In the genomic region with DNA sequence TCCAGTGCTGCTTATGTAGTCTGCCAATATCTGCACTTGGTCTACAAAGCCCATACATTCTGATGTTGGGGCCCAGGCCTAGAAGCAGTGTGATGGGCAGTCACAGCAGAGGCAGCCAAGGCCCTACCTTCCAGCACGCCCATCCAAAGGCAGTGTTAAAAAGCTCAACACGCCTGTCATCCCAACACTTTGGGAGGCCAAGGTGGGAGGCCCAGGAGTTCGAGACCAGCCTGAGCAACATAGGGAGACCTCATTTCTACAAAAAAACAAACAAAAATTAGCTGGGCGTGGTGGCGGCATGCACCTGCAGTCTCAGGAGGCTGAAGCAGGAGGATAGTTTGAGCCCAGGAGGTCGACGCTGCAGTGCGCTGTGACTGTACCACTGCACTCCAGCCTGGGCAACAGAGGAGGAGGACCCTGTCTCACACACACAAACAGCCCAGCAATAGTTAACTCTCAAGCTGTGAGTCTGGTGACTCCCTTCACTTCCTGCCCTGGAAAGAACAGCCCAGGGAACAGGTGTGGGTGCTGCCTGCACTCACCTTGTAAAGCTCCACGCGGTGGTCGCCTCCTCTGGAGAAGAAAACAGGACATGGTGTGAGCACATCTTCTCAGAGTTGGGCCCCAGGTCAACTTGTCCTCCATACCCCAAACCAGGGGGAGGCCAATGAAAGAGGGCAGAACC, we compare ENCODE assay signal across 16 cellular contexts.
DNase-seq lines count a peak whose midpoint lies in the region; ATAC-seq, FAIRE-seq and TF ChIP-seq lines count a peak whose summit lies in the region.
"Had no signal": no experiment of that assay in that cellular context is flagged by ENCODE, and none has a peak within 500 bp of the region (broad histone marks: within the 10 kb centered on the region; RNA-seq: fewer than 3 reads in every experiment).

No MANE protein-coding gene starts in this region.

- H3K9ac ChIP-seq in neuronal stem cell (ENCODE audit: low read depth, low read length, poor library complexity), result peak overlapping the region; percentile 30

- no peak overlapping the region for H2BK120ac ChIP-seq in neuronal stem cell (ENCODE audit: low read depth, low read length)

- H2BK5ac ChIP-seq in neuronal stem cell (ENCODE audit: low read length), result no peak overlapping the region

- H3K4ac ChIP-seq in neuronal stem cell (ENCODE audit: low read length), result no peak overlapping the region

- H3K4me3 ChIP-seq in neuronal stem cell (ENCODE audit: low read length in 2 of 2) (no peak overlapping the region), upper lobe of right lung (no peak overlapping the region), small intestine (ENCODE audit: low read depth in 1 of 2, low read length in 2 of 2) (no peak overlapping the region)
- H3K4me3 ChIP-seq: K562, right atrium auricular region had no signal

- no peak for TF ChIP-seq CTCF in upper lobe of right lung (IDR thresholded peaks at IDR 0.05)

- H2BK15ac ChIP-seq in neuronal stem cell (ENCODE audit: low read length), result no peak overlapping the region

- no peak overlapping the region for H2AFZ ChIP-seq in neuronal stem cell (ENCODE audit: low read length)

- no peaks in the 10 kb centered on the region for H3K79me1 ChIP-seq in neuronal stem cell (ENCODE audit: low read depth, low read length)

- H3K27ac ChIP-seq in angular gyrus (ENCODE audit: low read depth, low read length), result peak overlapping the region; percentile 7
- no peak overlapping the region for H3K27ac ChIP-seq in neuronal stem cell (replicated peaks; ENCODE audit: low read length)
- H3K27ac ChIP-seq in upper lobe of right lung, result no peak overlapping the region
- no peak overlapping the region for H3K27ac ChIP-seq in small intestine (ENCODE audit: low read depth in 1 of 2, low read length in 1 of 2)
- H3K27ac ChIP-seq: right atrium auricular region had no signal

- H3K18ac ChIP-seq in neuronal stem cell (ENCODE audit: low read length), result no peak overlapping the region

- no peak overlapping the region for H4K91ac ChIP-seq in neuronal stem cell (ENCODE audit: low read depth, low read length, poor library complexity)

- FAIRE-seq in small intestine (lab: Jason Lieb, UNC), result no peak
- FAIRE-seq: K562 had no signal

- H2BK12ac ChIP-seq in neuronal stem cell (ENCODE audit: low read length), result no peak overlapping the region

- no peaks in the 10 kb centered on the region for H3K9me3 ChIP-seq in neuronal stem cell (replicated peaks in 1 of 2; ENCODE audit: control insufficient read depth in 2 of 2, insufficient read depth in 1 of 2, low read depth in 1 of 2, low read length in 2 of 2)
- H3K9me3 ChIP-seq in upper lobe of right lung, result no peaks in the 10 kb centered on the region
- H3K9me3 ChIP-seq in small intestine (ENCODE audit: control insufficient read depth, low read depth), result no peaks in the 10 kb centered on the region
- H3K9me3 ChIP-seq: right atrium auricular region had no signal

- H3K4me2 ChIP-seq in neuronal stem cell (ENCODE audit: insufficient read depth, low read length, poor library complexity, severe bottlenecking), result no peak overlapping the region

- H3K23ac ChIP-seq in neuronal stem cell (ENCODE audit: low read depth, low read length, poor library complexity), result no peak overlapping the region

- no peak overlapping the region for H3K14ac ChIP-seq in neuronal stem cell (ENCODE audit: low read length)

- H2AK5ac ChIP-seq in neuronal stem cell (ENCODE audit: low read depth, low read length), result no peak overlapping the region

- H4K8ac ChIP-seq in neuronal stem cell (ENCODE audit: low read depth, low read length), result no peak overlapping the region

- H3K4me1 ChIP-seq in neuronal stem cell (ENCODE audit: control insufficient read depth in 2 of 2, insufficient read depth in 1 of 2, low read depth in 1 of 2, low read length in 2 of 2), result peaks cover 0 to 3% of the 10 kb centered on the region in 2 donors
- H3K4me1 ChIP-seq in upper lobe of right lung, result peaks cover 3% of the 10 kb centered on the region
- H3K4me1 ChIP-seq in small intestine (ENCODE audit: control insufficient read depth in 2 of 2, insufficient read depth in 1 of 2, low read depth in 1 of 2, low read length in 1 of 2), result no peaks in the 10 kb centered on the region

- H3K27me3 ChIP-seq in neuronal stem cell (ENCODE audit: control insufficient read depth in 3 of 3, insufficient read depth in 3 of 3, low read depth in 1 of 3, low read length in 3 of 3) (no peaks in the 10 kb centered on the region), upper lobe of right lung (no peaks in the 10 kb centered on the region), small intestine (ENCODE audit: control insufficient read depth in 2 of 2, insufficient read depth in 2 of 2, low read length in 2 of 2) (no peaks in the 10 kb centered on the region)
- H3K27me3 ChIP-seq: right atrium auricular region had no signal

- intact Hi-C loops in upper lobe of right lung (cut with DNase I), result no loop called here

- WGBS in neuronal stem cell (ENCODE audit: extremely low coverage in 2 of 2, insufficient read length in 2 of 2, insufficient replicate concordance in 1 of 2), 2 donors, result no CpG with 5 or more reads among the region's 11 CpGs
- WGBS in small intestine, 3 donors, result 94 to 97% (median 97%) methylated on average over 11 of the region's 11 CpGs

- ATAC-seq in upper lobe of right lung (no peak), HG03175 (IDR thresholded peaks at IDR 0.05; ENCODE audit: unreplicated experiment) (no peak)
- ATAC-seq: K562, left ventricle myocardium superior had no signal

- H3K36me3 ChIP-seq in neuronal stem cell (replicated peaks in 1 of 2; ENCODE audit: control insufficient read depth in 2 of 2, insufficient read depth in 2 of 2, low read length in 2 of 2), result peaks cover 11 to 29% of the 10 kb centered on the region in 2 donors
- H3K36me3 ChIP-seq in upper lobe of right lung, result no peaks in the 10 kb centered on the region
- H3K36me3 ChIP-seq in small intestine (ENCODE audit: control insufficient read depth in 2 of 2, insufficient read depth in 2 of 2, low read length in 2 of 2), result no peaks in the 10 kb centered on the region
- H3K36me3 ChIP-seq: right atrium auricular region had no signal

- DNase-seq in activated effector memory CD4-positive, alpha-beta T cell treated with anti-CD3 and anti-CD28 coated beads, Interleukin-2, amount 50 U/mL, for 16 hours, result peak; percentile 42
- DNase-seq in activated effector memory CD4-positive, alpha-beta T cell treated with Interleukin-2 at 50 U/mL for 16 hours, result no peak
- DNase-seq in neuronal stem cell (ENCODE audit: low spot score) (no peak), upper lobe of right lung (peak; percentile 45), small intestine (no peak), SW480 (ENCODE audit: low spot score) (no peak)
- DNase-seq: activated CD4-positive, alpha-beta T cell treated with anti-CD3 and anti-CD28 coated beads for 4 hours; activated naive CD4-positive, alpha-beta T cell treated with anti-CD3 and anti-CD28 coated beads for 36 hours; left ventricle myocardium superior; NK-92 treated with Interleukin-12 subunit alpha and Interleukin-12 subunit beta, amount 100 ng/mL, for 24 hours; occipital lobe; stimulated activated naive CD4-positive, alpha-beta T cell had no signal

Comparison
In these comparisons a context has a peak if more than half of its experiments do, and no peak if none do; other contexts are left out.
1. DNase-seq: peak in activated effector memory CD4-positive, alpha-beta T cell treated with anti-CD3 and anti-CD28 coated beads, Interleukin-2, amount 50 U/mL, for 16 hours (single experiment) and upper lobe of right lung (single experiment); none in activated effector memory CD4-positive, alpha-beta T cell treated with Interleukin-2 at 50 U/mL for 16 hours (single experiment), neuronal stem cell (single experiment), small intestine (single experiment) and SW480 (single experiment).